ENCODE assay signal across 15 cellular contexts in the genomic region with DNA sequence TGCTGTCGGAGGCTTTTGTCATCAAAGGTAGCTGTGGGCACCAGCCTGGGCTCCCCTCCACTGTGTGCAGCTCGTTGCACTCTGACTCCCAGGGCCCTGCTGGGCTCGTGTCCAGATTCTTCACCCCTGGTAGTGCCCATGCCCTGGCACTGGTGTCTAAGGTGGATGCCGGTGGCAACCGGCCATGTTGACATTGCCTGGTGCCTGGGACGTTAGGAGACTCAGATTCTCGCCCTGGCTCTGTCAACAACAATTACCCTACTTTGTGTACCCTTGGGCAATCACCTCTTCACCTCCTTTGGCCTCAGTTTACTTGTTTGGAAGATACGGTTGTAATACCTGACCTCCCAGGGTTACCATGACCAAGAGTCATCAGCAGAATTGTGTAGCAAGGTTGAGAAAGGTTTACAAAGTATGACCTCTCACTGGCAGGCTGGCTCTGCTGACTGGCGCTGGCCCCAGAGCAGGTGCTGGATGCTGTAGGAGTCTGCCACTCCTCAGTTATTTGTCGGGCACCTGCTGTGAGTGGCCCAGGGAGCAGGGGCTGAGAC. TPM values are rescaled to one million over a fixed set of nuclear protein-coding genes. Genes with fewer than 3 reads are reported as not detected.
A peak's percentile ranks its signal among the peaks of the same experiment; 100 is the strongest.
DNase-seq lines count a peak whose midpoint lies in the region; ATAC-seq, FAIRE-seq and TF ChIP-seq lines count a peak whose summit lies in the region.
"Had no signal": no experiment of that assay in that cellular context is flagged by ENCODE, and none has a peak within 500 bp of the region (broad histone marks: within the 10 kb centered on the region; RNA-seq: fewer than 3 reads in every experiment).

No MANE protein-coding gene starts in this region.

- intact Hi-C loops in IMR-90 (cut with micrococcal nuclease) (no loop called here), endothelial cell of umbilical vein (cut with micrococcal nuclease) (no loop called here), psoas muscle (cut with DNase I) (no loop called here)

- no peak overlapping the region for H3K56ac ChIP-seq in IMR-90 (ENCODE audit: extremely low read depth, insufficient read depth, low read length)

- peak overlapping the region; percentile 35; the same call in 1 of the 2 replicates for H2AK5ac ChIP-seq in IMR-90 (ENCODE audit: low read depth, low read length)

- POLR2A ChIA-PET in IMR-90 (lab: Charles Lee; ENCODE audit: unreplicated experiment), result no interaction called here
- POLR2A ChIA-PET in endothelial cell of umbilical vein (lab: Charles Lee), result no interaction called here

- H2BK20ac ChIP-seq in IMR-90 (ENCODE audit: low read depth, low read length), result no peak overlapping the region

- no peak for TF ChIP-seq RAD21 in IMR-90 (IDR thresholded peaks at IDR 0.05; ENCODE audit: low read length)

- dilution Hi-C loops in IMR-90 (cut with HindIII; ENCODE audit: low sequenced_read_pairs, unreplicated experiment), result no loop called here
- dilution Hi-C loops in endothelial cell of umbilical vein (cut with MboI; ENCODE audit: extremely low pct_ligation_motif_present, low sequenced_read_pairs), result no loop called here

- no peaks in the 10 kb centered on the region for H4K20me1 ChIP-seq in IMR-90 (ENCODE audit: insufficient read depth, low read length)
- H4K20me1 ChIP-seq in endothelial cell of umbilical vein (replicated peaks; ENCODE audit: control insufficient read depth, extremely low read depth, insufficient read depth, low read length), result no peaks in the 10 kb centered on the region

- no peak overlapping the region for H3K27ac ChIP-seq in IMR-90 (ENCODE audit: insufficient read depth, low read length)
- no peak overlapping the region for H3K27ac ChIP-seq in endothelial cell of umbilical vein (ENCODE audit: insufficient read depth, low read depth, low read length)
- H3K27ac ChIP-seq in psoas muscle, result peak overlapping the region; percentile 41
- H3K27ac ChIP-seq: SK-N-MC had no signal

- no peak overlapping the region for H2AFZ ChIP-seq in IMR-90 (replicated peaks; ENCODE audit: low read length, poor library complexity)
- no peak overlapping the region for H2AFZ ChIP-seq in endothelial cell of umbilical vein (ENCODE audit: low read depth, low read length)

- TF ChIP-seq CTCF in IMR-90 (conservative IDR thresholded peaks at IDR 0.05; ENCODE audit: low read depth, low read length) (no peak), endothelial cell of umbilical vein (IDR thresholded peaks at IDR 0.05; ENCODE audit: extremely low read depth in 1 of 2, insufficient read depth in 1 of 2, low read depth in 1 of 2, low read length in 2 of 2) (no peak), psoas muscle (IDR thresholded peaks at IDR 0.05) (no peak)

- peaks cover 31 to 77% of the 10 kb centered on the region in 2 experiments for H3K79me1 ChIP-seq in IMR-90 (ENCODE audit: low read depth in 1 of 2, low read length in 2 of 2)

- H3K36me3 ChIP-seq in IMR-90 (ENCODE audit: control insufficient read depth, insufficient read depth, low read length) (peaks cover 54% of the 10 kb centered on the region), endothelial cell of umbilical vein (ENCODE audit: control insufficient read depth in 2 of 2, extremely low read depth in 1 of 2, insufficient read depth in 2 of 2, low read length in 2 of 2) (peaks cover 0 to 18% of the 10 kb centered on the region in 2 experiments), psoas muscle (ENCODE audit: insufficient read depth in 1 of 2, low read depth in 1 of 2) (peaks cover 0 to 56% of the 10 kb centered on the region in 2 donors)

- no peak overlapping the region for H4K8ac ChIP-seq in IMR-90 (ENCODE audit: low read depth in 2 of 2, low read length in 2 of 2)

- H3K9me1 ChIP-seq in IMR-90 (ENCODE audit: insufficient read depth, low read length), result peaks cover 32% of the 10 kb centered on the region
- H3K9me1 ChIP-seq in endothelial cell of umbilical vein (replicated peaks; ENCODE audit: control insufficient read depth, extremely low read depth, insufficient read depth, low read length), result no peaks in the 10 kb centered on the region

- peaks cover 24% of the 10 kb centered on the region for H3K36me3 Mint-ChIP-seq in activated CD8-positive, alpha-beta memory T cell treated with anti-CD3 and anti-CD28 coated beads, Interleukin-2, amount 10 ng/mL, durations not matched to agents 7 days and 5 days

- no peak overlapping the region; the same call in 1 of the 2 replicates for H3K4ac ChIP-seq in IMR-90 (ENCODE audit: low read depth, low read length)

- no peak overlapping the region for H3K23ac ChIP-seq in IMR-90 (ENCODE audit: low read depth, low read length)

- peaks cover 13% of the 10 kb centered on the region for H3K4me1 ChIP-seq in IMR-90 (ENCODE audit: control insufficient read depth, insufficient read depth, low read length)
- H3K4me1 ChIP-seq in endothelial cell of umbilical vein (ENCODE audit: control insufficient read depth, extremely low read depth, insufficient read depth, low read length), result peaks cover 14% of the 10 kb centered on the region
- peaks cover 24% of the 10 kb centered on the region for H3K4me1 ChIP-seq in psoas muscle

- H4K91ac ChIP-seq in IMR-90 (ENCODE audit: insufficient read depth, low read depth, low read length), result no peak overlapping the region

- H3K4me3 Mint-ChIP-seq in activated CD8-positive, alpha-beta memory T cell treated with anti-CD3 and anti-CD28 coated beads, Interleukin-2, amount 10 ng/mL, durations not matched to agents 7 days and 5 days, result no peak overlapping the region
- H3K4me3 Mint-ChIP-seq: CD4-positive, CD25-positive, alpha-beta regulatory T cell had no signal

- no peaks in the 10 kb centered on the region for H3K9me3 Mint-ChIP-seq in activated CD8-positive, alpha-beta memory T cell treated with anti-CD3 and anti-CD28 coated beads, Interleukin-2, amount 10 ng/mL, durations not matched to agents 7 days and 5 days (ENCODE audit: low read depth)
- H3K9me3 Mint-ChIP-seq: CD4-positive, CD25-positive, alpha-beta regulatory T cell had no signal

- H3K18ac ChIP-seq in IMR-90 (ENCODE audit: low read depth, low read length), result no peak overlapping the region

- H2BK5ac ChIP-seq in IMR-90 (ENCODE audit: low read depth, low read length, poor library complexity, severe bottlenecking), result no peak overlapping the region

- DNase-seq in IMR-90 (no peak), NCI-H2029 treated with DMSO at 0.1 percent for 48 hours (lab: John Stamatoyannopoulos, UW) (peak; percentile 56), endothelial cell of umbilical vein (ENCODE audit: low read depth, low spot score) (no peak), psoas muscle (no peak), OCI-M1 (lab: John Stamatoyannopoulos, UW) (no peak), HT-29 (ENCODE audit: low spot score) (no peak), NCI-H748 (lab: John Stamatoyannopoulos, UW; ENCODE audit: unreplicated experiment) (no peak)
- no peak for DNase-seq in activated CD8-positive, alpha-beta memory T cell treated with anti-CD3 and anti-CD28 coated beads, Interleukin-2, amount 10 ng/mL, durations not matched to agents 7 days and 5 days
- DNase-seq: ACHN; CD4-positive, CD25-positive, alpha-beta regulatory T cell; DMS79; H7; NCI-H1694 had no signal

- H3K9ac ChIP-seq in IMR-90 (ENCODE audit: low read depth, low read length) (no peak overlapping the region), endothelial cell of umbilical vein (replicated peaks; ENCODE audit: extremely low read depth, insufficient read depth, low read length) (no peak overlapping the region)

- peak; percentile 12 for FAIRE-seq in endothelial cell of umbilical vein (lab: Jason Lieb, UNC)
- FAIRE-seq: GM12891 had no signal

- H3K9me3 ChIP-seq in IMR-90 (ENCODE audit: control insufficient read depth, insufficient read depth, low read length) (no peaks in the 10 kb centered on the region), endothelial cell of umbilical vein (replicated peaks; ENCODE audit: control insufficient read depth, insufficient read depth, low read length) (no peaks in the 10 kb centered on the region), psoas muscle (no peaks in the 10 kb centered on the region)

- H2BK120ac ChIP-seq in IMR-90 (ENCODE audit: low read depth, low read length), result no peak overlapping the region

- H4K5ac ChIP-seq in IMR-90 (ENCODE audit: low read depth, low read length), result no peak overlapping the region

- CTCF ChIA-PET in IMR-90 (lab: Yijun Ruan, JAX), result no interaction called here
- CTCF ChIA-PET in endothelial cell of umbilical vein (lab: Charles Lee), result no interaction called here
- CTCF ChIA-PET in activated CD8-positive, alpha-beta memory T cell treated with anti-CD3 and anti-CD28 coated beads, Interleukin-2, amount 10 ng/mL, durations not matched to agents 7 days and 5 days (lab: Charles Lee), result no interaction called here

- H2AK9ac ChIP-seq in IMR-90 (replicated peaks; ENCODE audit: low read depth, low read length, poor library complexity), result peak overlapping the region; percentile 61

- peaks cover 1% of the 10 kb centered on the region for H3K4me1 Mint-ChIP-seq in activated CD8-positive, alpha-beta memory T cell treated with anti-CD3 and anti-CD28 coated beads, Interleukin-2, amount 10 ng/mL, durations not matched to agents 7 days and 5 days

- in situ Hi-C loops in IMR-90 (cut with MboI; ENCODE audit: low sequenced_read_pairs), result no loop called here

- BruUV-seq in IMR-90 (replicated peaks; lab: Mats Ljungman, UMichigan), result no TSS peak
- no TSS peak for BruUV-seq in endothelial cell of umbilical vein (replicated peaks; lab: Mats Ljungman, UMichigan)

- no peak overlapping the region for H3K27ac Mint-ChIP-seq in activated CD8-positive, alpha-beta memory T cell treated with anti-CD3 and anti-CD28 coated beads, Interleukin-2, amount 10 ng/mL, durations not matched to agents 7 days and 5 days

- no peak for TF ChIP-seq POLR2A in IMR-90 (IDR thresholded peaks at IDR 0.05; ENCODE audit: low read depth, low read length)
- TF ChIP-seq POLR2A in endothelial cell of umbilical vein (IDR thresholded peaks at IDR 0.05; ENCODE audit: low read depth, low read length), result no peak

- ATAC-seq in IMR-90 (ENCODE audit: low read depth), result no peak
- ATAC-seq in psoas muscle, result peak in 3 of 4 donors; percentile 25 to 46 (median 37)
- ATAC-seq in activated CD8-positive, alpha-beta memory T cell treated with anti-CD3 and anti-CD28 coated beads, Interleukin-2, amount 10 ng/mL, durations not matched to agents 7 days and 5 days, result no peak

- H3K4me3 ChIP-seq in IMR-90 (ENCODE audit: insufficient read depth, low read depth, low read length), result no peak overlapping the region
- H3K4me3 ChIP-seq in endothelial cell of umbilical vein (replicated peaks in 1 of 3; ENCODE audit: insufficient read depth in 1 of 3, low read depth in 1 of 3, low read length in 3 of 3), result no peak overlapping the region
- no peak overlapping the region for H3K4me3 ChIP-seq in psoas muscle
- H3K4me3 ChIP-seq: SK-N-MC had no signal

- no peak overlapping the region for H3K4me2 ChIP-seq in IMR-90 (ENCODE audit: low read depth, low read length)
- H3K4me2 ChIP-seq in endothelial cell of umbilical vein (ENCODE audit: insufficient read depth, low read length), result no peak overlapping the region

- 92% methylated on average over 2 of the region's 10 CpGs; no CpG with 5 or more reads in 1 of the 2 experiments for WGBS in IMR-90 (ENCODE audit: extremely low coverage in 2 of 2, insufficient read length in 1 of 2), 2 experiments
- 56 to 77% (median 60%) methylated on average over 10 of the region's 10 CpGs for WGBS in psoas muscle, 3 donors

- H3K27me3 Mint-ChIP-seq in activated CD8-positive, alpha-beta memory T cell treated with anti-CD3 and anti-CD28 coated beads, Interleukin-2, amount 10 ng/mL, durations not matched to agents 7 days and 5 days, result no peaks in the 10 kb centered on the region
- H3K27me3 Mint-ChIP-seq: CD4-positive, CD25-positive, alpha-beta regulatory T cell had no signal

- H3K79me2 ChIP-seq in endothelial cell of umbilical vein (ENCODE audit: control insufficient read depth, insufficient read depth, low read length), result no peaks in the 10 kb centered on the region

- H3K27me3 ChIP-seq in IMR-90 (ENCODE audit: control insufficient read depth, insufficient read depth, low read length) (no peaks in the 10 kb centered on the region), endothelial cell of umbilical vein (ENCODE audit: control insufficient read depth in 2 of 2, insufficient read depth in 2 of 2, low read length in 2 of 2) (no peaks in the 10 kb centered on the region), psoas muscle (ENCODE audit: insufficient read depth in 3 of 3, low read length in 2 of 3) (no peaks in the 10 kb centered on the region)

- no peak overlapping the region for H3K14ac ChIP-seq in IMR-90 (replicated peaks; ENCODE audit: low read depth, low read length)

- no peak overlapping the region for H2BK15ac ChIP-seq in IMR-90 (ENCODE audit: low read depth, low read length)

RNA-seq across cellular contexts. Expression of a gene that starts 16.0 kb away (rescaled TPM):
- 10.6 and 11.8 TPM in 2 replicates for total RNA-seq in IMR-90 (2012; rRNA removed)
- 23.0 and 23.9 TPM in 2 replicates for polyA plus RNA-seq in IMR-90 (2012; rRNA removed)
- polyA plus RNA-seq in IMR-90 (2012; cell fraction: cytosol; rRNA removed), result 13.6 and 14.0 TPM in 2 replicates
- polyA plus RNA-seq in IMR-90 (2012; cell fraction: nucleus; rRNA removed; ENCODE audit: low replicate concordance), result 111 and 172 TPM in 2 replicates
- total RNA-seq in endothelial cell of umbilical vein, result 11.9 and 13.6 TPM in 2 replicates
- 8.0 and 8.2 TPM in 2 replicates for polyA plus RNA-seq in endothelial cell of umbilical vein
- 6.2 and 7.0 TPM in 2 replicates for polyA plus RNA-seq in endothelial cell of umbilical vein (2011; cell fraction: cytosol; rRNA removed)
- 43.6 and 46.2 TPM in 2 replicates for polyA plus RNA-seq in endothelial cell of umbilical vein (2011; cell fraction: nucleus; rRNA removed)
- polyA plus RNA-seq in endothelial cell of umbilical vein (2012), result 8.0 and 11.1 TPM in 2 replicates
- 8.2 and 13.2 TPM in 2 replicates for polyA minus RNA-seq in endothelial cell of umbilical vein
- 12.2 TPM for polyA minus RNA-seq in endothelial cell of umbilical vein (2011; cell fraction: cytosol; rRNA and poly(A)+ RNA removed)
- polyA minus RNA-seq in endothelial cell of umbilical vein (2011; cell fraction: nucleus; rRNA and poly(A)+ RNA removed), result 14.2 and 15.9 TPM in 2 replicates
- 1 to 10 TPM; 3.6 to 5.9 (median 4.0) TPM for total RNA-seq in psoas muscle
- 1 to 10 TPM; 1.7 to 2.7 (median 2.2) TPM for polyA plus RNA-seq in psoas muscle
- total RNA-seq in activated CD8-positive, alpha-beta memory T cell treated with anti-CD3 and anti-CD28 coated beads, Interleukin-2, amount 10 ng/mL, durations not matched to agents 7 days and 5 days, result 10 to 100 TPM; 67.5 to 79.0 TPM
- total RNA-seq in HT-29 (2014; rRNA removed; shearing (Covaris generic)), result 21.2 and 23.5 TPM in 2 replicates

RNA-seq across cellular contexts. Expression of a gene that starts 41.5 kb away (rescaled TPM):
- 177 and 219 TPM in 2 replicates for total RNA-seq in IMR-90 (2012; rRNA removed)
- polyA plus RNA-seq in IMR-90 (2012; rRNA removed), result 127 and 145 TPM in 2 replicates
- polyA plus RNA-seq in IMR-90 (2012; cell fraction: cytosol; rRNA removed), result 51.2 and 117 TPM in 2 replicates
- polyA plus RNA-seq in IMR-90 (2012; cell fraction: nucleus; rRNA removed; ENCODE audit: low replicate concordance), result 56.9 and 86.4 TPM in 2 replicates
- total RNA-seq in endothelial cell of umbilical vein, result 138 and 141 TPM in 2 replicates
- 70.7 and 74.8 TPM in 2 replicates for polyA plus RNA-seq in endothelial cell of umbilical vein
- polyA plus RNA-seq in endothelial cell of umbilical vein (2011; cell fraction: cytosol; rRNA removed), result 80.5 and 82.9 TPM in 2 replicates
- 41.9 and 57.1 TPM in 2 replicates for polyA plus RNA-seq in endothelial cell of umbilical vein (2011; cell fraction: nucleus; rRNA removed)
- polyA plus RNA-seq in endothelial cell of umbilical vein (2012), result 127 and 230 TPM in 2 replicates
- 116 and 130 TPM in 2 replicates for polyA minus RNA-seq in endothelial cell of umbilical vein
- polyA minus RNA-seq in endothelial cell of umbilical vein (2011; cell fraction: cytosol; rRNA and poly(A)+ RNA removed), result 46.8 TPM
- polyA minus RNA-seq in endothelial cell of umbilical vein (2011; cell fraction: nucleus; rRNA and poly(A)+ RNA removed), result 43.1 and 55.2 TPM in 2 replicates
- total RNA-seq in psoas muscle, result 100 to 1,000 TPM in 2 of 4 donors, 10 to 100 TPM in 2; 65.2 to 121 (median 96.9) TPM
- 10 to 100 TPM; 52.2 to 99.2 (median 69.8) TPM for polyA plus RNA-seq in psoas muscle
- 10 to 100 TPM; 30.5 to 35.8 TPM for total RNA-seq in activated CD8-positive, alpha-beta memory T cell treated with anti-CD3 and anti-CD28 coated beads, Interleukin-2, amount 10 ng/mL, durations not matched to agents 7 days and 5 days
- total RNA-seq in HT-29 (2014; rRNA removed; shearing (Covaris generic)), result 92.6 and 110 TPM in 2 replicates

Comparison
In these comparisons a context has a peak if more than half of its experiments do, and no peak if none do; other contexts are left out.
1. ATAC-seq: peak in psoas muscle (3 of 4); none in IMR-90 (single experiment) and activated CD8-positive, alpha-beta memory T cell treated with anti-CD3 and anti-CD28 coated beads, Interleukin-2, amount 10 ng/mL, durations not matched to agents 7 days and 5 days (single experiment).